11 cellular contexts compared by ENCODE assay signal in the genomic region with DNA sequence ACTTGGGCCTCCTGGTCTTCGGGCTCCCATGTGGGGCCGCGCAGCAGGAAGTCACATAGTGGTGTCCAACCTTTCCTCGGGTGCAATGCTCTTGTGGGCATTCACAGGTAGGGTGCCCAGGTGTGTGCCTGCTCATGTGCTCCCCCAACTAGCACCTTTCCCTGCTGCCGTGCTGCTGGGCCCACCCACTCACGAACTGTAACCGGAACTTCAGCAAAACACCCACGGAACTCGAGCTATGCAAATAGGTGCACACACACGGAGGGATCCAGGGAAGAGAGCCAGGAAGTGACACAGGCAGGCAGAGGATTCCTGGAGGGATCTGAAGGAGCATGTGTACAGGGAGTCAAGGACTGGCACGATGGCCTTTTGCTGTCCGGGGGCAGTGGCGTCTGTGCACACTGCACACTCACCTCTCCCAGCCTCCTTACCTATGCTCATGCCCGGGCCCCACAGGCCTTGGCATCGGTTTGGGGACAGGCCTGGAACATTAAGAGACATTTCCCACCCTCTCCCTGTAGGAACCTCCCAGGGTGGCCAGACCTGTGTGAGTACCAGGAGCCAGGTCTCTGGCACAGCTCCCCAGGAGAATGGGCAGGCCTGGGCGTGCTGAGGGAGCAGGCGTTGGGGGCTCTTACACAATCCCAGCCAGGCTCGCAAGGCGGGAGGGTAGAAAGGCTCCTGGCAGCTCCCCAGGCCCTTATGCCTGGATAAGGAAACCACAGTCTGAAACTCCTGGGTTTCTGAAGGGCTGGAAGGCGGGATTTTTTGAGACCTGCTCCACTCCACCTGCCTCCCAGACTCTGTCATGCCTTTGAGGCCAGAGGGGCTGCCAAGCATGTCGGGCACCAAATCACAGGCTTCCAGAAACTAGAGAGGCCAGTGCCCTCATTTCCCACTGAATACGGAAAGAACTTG. TPM values are rescaled to one million over a fixed set of nuclear protein-coding genes. Genes with fewer than 3 reads are reported as not detected.
DNase-seq lines count a peak whose midpoint lies in the region; ATAC-seq and FAIRE-seq lines count a peak whose summit lies in the region.
"Had no signal": no experiment of that assay in that cellular context is flagged by ENCODE, and none has a peak within 500 bp of the region (broad histone marks: within the 10 kb centered on the region; RNA-seq: fewer than 3 reads in every experiment).

No MANE protein-coding gene starts in this region.

- no peak overlapping the region for H3K14ac ChIP-seq in mesenchymal stem cell (ENCODE audit: low read length in 2 of 2)

- no peak overlapping the region for H3K4me3 ChIP-seq in mesenchymal stem cell (ENCODE audit: insufficient read depth in 1 of 2, low read depth in 1 of 2, low read length in 2 of 2)

- peaks cover 3% of the 10 kb centered on the region for H3K79me1 ChIP-seq in mesenchymal stem cell (replicated peaks; ENCODE audit: low read length, poor library complexity, severe bottlenecking)

- no peak for FAIRE-seq in GM19239 (lab: Jason Lieb, UNC)

- H3K4me2 ChIP-seq in mesenchymal stem cell (ENCODE audit: low read length, poor library complexity, severe bottlenecking): no peak overlapping the region
- H3K4me2 ChIP-seq: KMS-11 had no signal

- H3K23ac ChIP-seq in mesenchymal stem cell (ENCODE audit: low read length in 2 of 2): no peak overlapping the region

- no peak overlapping the region for H4K91ac ChIP-seq in mesenchymal stem cell (ENCODE audit: low read length)

- no peak for ATAC-seq in HG02870 (IDR thresholded peaks at IDR 0.05; ENCODE audit: unreplicated experiment)

- no peak overlapping the region for H2BK5ac ChIP-seq in mesenchymal stem cell (ENCODE audit: low read depth, low read length, poor library complexity, severe bottlenecking)

- no peaks in the 10 kb centered on the region for H3K27me3 ChIP-seq in mesenchymal stem cell (ENCODE audit: control insufficient read depth in 1 of 2, insufficient read depth in 1 of 2, low read length in 2 of 2)

- H3K9me3 ChIP-seq in mesenchymal stem cell (ENCODE audit: control insufficient read depth, low read length): no peaks in the 10 kb centered on the region

- peaks cover 15% of the 10 kb centered on the region for H3K4me1 ChIP-seq in mesenchymal stem cell (ENCODE audit: control insufficient read depth, insufficient read depth, low read depth, low read length)

- 79% methylated on average over 22 of the region's 22 CpGs for WGBS in mesenchymal stem cell

- no peak overlapping the region for H2BK15ac ChIP-seq in mesenchymal stem cell (ENCODE audit: low read depth, poor library complexity, severe bottlenecking)

- peaks cover 0 to 6% of the 10 kb centered on the region in 2 experiments for H3K36me3 ChIP-seq in mesenchymal stem cell (ENCODE audit: control insufficient read depth in 1 of 2, insufficient read depth in 2 of 2, low read depth in 1 of 2, low read length in 2 of 2)

- no peak overlapping the region for H3K4ac ChIP-seq in mesenchymal stem cell (ENCODE audit: low read depth in 1 of 2, low read length in 2 of 2)

- H2BK120ac ChIP-seq in mesenchymal stem cell (ENCODE audit: low read depth, low read length): no peak overlapping the region

- H4K8ac ChIP-seq in mesenchymal stem cell (ENCODE audit: low read length): peak overlapping the region; percentile 35

- peak overlapping the region; percentile 29 for H3K9ac ChIP-seq in mesenchymal stem cell (ENCODE audit: low read length)
- H3K9ac ChIP-seq: KMS-11 had no signal

- no peak overlapping the region for H3K27ac ChIP-seq in mesenchymal stem cell (ENCODE audit: low read length, poor library complexity, severe bottlenecking)
- H3K27ac ChIP-seq: KMS-11 had no signal

- DNase-seq in DMS153 (lab: John Stamatoyannopoulos, UW): peak; percentile 72
- peak; percentile 80 for DNase-seq in NCI-H2171 (lab: John Stamatoyannopoulos, UW)
- DNase-seq in ecto neural progenitor cell (ENCODE audit: low spot score): peak; percentile 47
- peak; percentile 34 for DNase-seq in mesenchymal stem cell
- no peak for DNase-seq in activated CD4-positive, CD25-positive, alpha-beta regulatory T cell (lab: John Stamatoyannopoulos, UW)
- DNase-seq in NCI-H1436 treated with DMSO at 0.1 percent for 48 hours (lab: John Stamatoyannopoulos, UW): no peak
- DNase-seq in GM19239 (ENCODE audit: insufficient read length, low spot score): no peak
- DNase-seq: CD4-positive, alpha-beta memory T cell; naive B cell had no signal

- peak overlapping the region in 1 of 2 experiments; percentile 30 for H3K18ac ChIP-seq in mesenchymal stem cell (ENCODE audit: low read depth in 1 of 2, low read length in 2 of 2)

- peak overlapping the region; percentile 78 for H2AFZ ChIP-seq in mesenchymal stem cell (ENCODE audit: low read depth, low read length)

- no peak overlapping the region for H2AK5ac ChIP-seq in mesenchymal stem cell (ENCODE audit: low read length, severe bottlenecking)

- H2BK12ac ChIP-seq in mesenchymal stem cell (ENCODE audit: low read length in 2 of 2): peak overlapping the region; percentile 18 to 66

RNA-seq across cellular contexts. Expression of a gene that starts 6.6 kb away (rescaled TPM):
- polyA plus RNA-seq in mesenchymal stem cell (2013, experiment 1 of 2): 1,344 TPM
- 1,330 TPM for polyA plus RNA-seq in mesenchymal stem cell (2013, experiment 2 of 2)

Comparison
In these comparisons a context has a peak if more than half of its experiments do, and no peak if none do; other contexts are left out.
1. DNase-seq: peak in DMS153 (single experiment), NCI-H2171 (single experiment), ecto neural progenitor cell (single experiment) and mesenchymal stem cell (single experiment); none in activated CD4-positive, CD25-positive, alpha-beta regulatory T cell (0 of 4), NCI-H1436 treated with DMSO at 0.1 percent for 48 hours (single experiment) and GM19239 (single experiment).